ENCODE assay signal across 18 cellular contexts in genomic region chr9:98743329-98743728, GRCh38. TPM values are rescaled to one million over a fixed set of nuclear protein-coding genes. Genes with fewer than 3 reads are reported as not detected.
DNase-seq lines count a peak whose midpoint lies in the region; ATAC-seq and TF ChIP-seq lines count a peak whose summit lies in the region.
"Had no signal": no experiment of that assay in that cellular context is flagged by ENCODE, and none has a peak within 500 bp of the region (broad histone marks: within the 10 kb centered on the region; RNA-seq: fewer than 3 reads in every experiment).

No MANE protein-coding gene starts in this region.

- no peak for ATAC-seq in memory B cell (ENCODE audit: low read depth)
- no peak for ATAC-seq in GM21717 (IDR thresholded peaks at IDR 0.05; ENCODE audit: unreplicated experiment)
- no peak for ATAC-seq in GM21526 (IDR thresholded peaks at IDR 0.05; ENCODE audit: low FRiP score, unreplicated experiment)
- ATAC-seq: CD8-positive, alpha-beta T cell had no signal

- no peaks in the 10 kb centered on the region for H4K20me1 ChIP-seq in OCI-LY1 (ENCODE audit: insufficient read depth, low read length)

- H3K4me1 ChIP-seq in OCI-LY1 (ENCODE audit: insufficient read depth, low read length, severe bottlenecking): peaks cover 18% of the 10 kb centered on the region
- H3K4me1 ChIP-seq: HAP-1 had no signal

- H3K9me3 ChIP-seq in OCI-LY1 (ENCODE audit: low read length): no peaks in the 10 kb centered on the region
- H3K9me3 ChIP-seq: A549, HAP-1 had no signal

- H3K36me3 ChIP-seq in OCI-LY1 (ENCODE audit: insufficient read depth, low read length): peaks cover 6% of the 10 kb centered on the region; the same call in 1 of the 2 replicates

- peaks cover 3% of the 10 kb centered on the region for H3K9me3 Mint-ChIP-seq in T-helper 2 cell treated with Interferon-gamma antibody and Interleukin-4, amounts not matched to agents 5 μg/mL and 100 μg/mL, for 36 hours
- H3K9me3 Mint-ChIP-seq in HFFc6 (no peaks in the 10 kb centered on the region), memory B cell (peaks cover 6% of the 10 kb centered on the region)

- H3K4me1 Mint-ChIP-seq in T-helper 2 cell treated with Interferon-gamma antibody and Interleukin-4, amounts not matched to agents 5 μg/mL and 100 μg/mL, for 36 hours (ENCODE audit: low read depth): no peaks in the 10 kb centered on the region
- H3K4me1 Mint-ChIP-seq in HFFc6 (ENCODE audit: low read depth) (peaks cover 25% of the 10 kb centered on the region), memory B cell (peaks cover 3% of the 10 kb centered on the region)

- H3K27ac Mint-ChIP-seq in T-helper 2 cell treated with Interferon-gamma antibody and Interleukin-4, amounts not matched to agents 5 μg/mL and 100 μg/mL, for 36 hours: peak overlapping the region; percentile 21
- H3K27ac Mint-ChIP-seq in HFFc6 (peak overlapping the region; percentile 87; the same call in 1 of the 2 replicates), memory B cell (peak overlapping the region; percentile 51)
- H3K27ac Mint-ChIP-seq: CD8-positive, alpha-beta T cell had no signal

- no peaks in the 10 kb centered on the region for H3F3A ChIP-seq in OCI-LY1 (ENCODE audit: insufficient read depth, low read length)

- no peak for TF ChIP-seq CTCF in HFFc6 (IDR thresholded peaks at IDR 0.05)
- no peak for TF ChIP-seq CTCF in OCI-LY1 (IDR thresholded peaks at IDR 0.05; ENCODE audit: low read length)

- no peaks in the 10 kb centered on the region for H3K79me2 ChIP-seq in OCI-LY1 (ENCODE audit: insufficient read depth, low read length)

- H2AFZ ChIP-seq in OCI-LY1 (ENCODE audit: low read length): no peak overlapping the region
- H2AFZ ChIP-seq: GM23248 had no signal

- H3K36me3 Mint-ChIP-seq in T-helper 2 cell treated with Interferon-gamma antibody and Interleukin-4, amounts not matched to agents 5 μg/mL and 100 μg/mL, for 36 hours (ENCODE audit: low read depth): no peaks in the 10 kb centered on the region
- H3K36me3 Mint-ChIP-seq in HFFc6 (ENCODE audit: low read depth): peaks cover 10% of the 10 kb centered on the region; the same call in 1 of the 2 replicates
- H3K36me3 Mint-ChIP-seq in memory B cell: peaks cover 36% of the 10 kb centered on the region

- no peak overlapping the region for H3K4me3 ChIP-seq in OCI-LY1 (ENCODE audit: low read depth, low read length, poor library complexity, severe bottlenecking)
- H3K4me3 ChIP-seq: A549; BLaER1 treated with 17β-estradiol and CSF1 and Interleukin-3, amounts not matched to agents 10 nM and 100 nM; GM23248; HAP-1 had no signal

- H3K9me2 ChIP-seq in OCI-LY1 (ENCODE audit: low read depth, low read length): no peaks in the 10 kb centered on the region

- no peaks in the 10 kb centered on the region for H3K27me3 ChIP-seq in OCI-LY1 (ENCODE audit: insufficient read depth, low read length)
- H3K27me3 ChIP-seq: BLaER1 treated with 17β-estradiol and CSF1 and Interleukin-3, amounts not matched to agents 10 nM and 100 nM had no signal

- peak overlapping the region; percentile 6 for H3K27ac ChIP-seq in OCI-LY1 (ENCODE audit: low read depth, low read length, poor library complexity, severe bottlenecking)
- H3K27ac ChIP-seq: 22Rv1; BLaER1 treated with 17β-estradiol and CSF1 and Interleukin-3, amounts not matched to agents 10 nM and 100 nM; GM23248; HL-60 had no signal

- H3K9ac ChIP-seq in OCI-LY1 (ENCODE audit: low read length): no peak overlapping the region
- H3K9ac ChIP-seq: BLaER1 treated with 17β-estradiol and CSF1 and Interleukin-3, amounts not matched to agents 10 nM and 100 nM; GM23248 had no signal

- DNase-seq in T-helper 2 cell treated with Interferon-gamma antibody and Interleukin-4, amounts not matched to agents 5 μg/mL and 100 μg/mL, for 36 hours (ENCODE audit: low spot score): no peak
- DNase-seq in T-helper 2 cell (no peak), HFFc6 (no peak), memory B cell (ENCODE audit: low spot score in 2 of 2) (no peak)
- DNase-seq: AML-193; Calu3; CD8-positive, alpha-beta T cell; DMS79 treated with DMSO at 0.1 percent for 48 hours; GF-D8; GM23248 had no signal

- no peaks in the 10 kb centered on the region for H3K27me3 Mint-ChIP-seq in T-helper 2 cell treated with Interferon-gamma antibody and Interleukin-4, amounts not matched to agents 5 μg/mL and 100 μg/mL, for 36 hours (ENCODE audit: low read depth)
- no peaks in the 10 kb centered on the region; the same call in 1 of the 2 replicates for H3K27me3 Mint-ChIP-seq in HFFc6 (ENCODE audit: insufficient read depth)
- no peaks in the 10 kb centered on the region for H3K27me3 Mint-ChIP-seq in memory B cell

- no peak overlapping the region for H3K4me2 ChIP-seq in OCI-LY1 (ENCODE audit: low read length)

- H3K4me3 Mint-ChIP-seq in T-helper 2 cell treated with Interferon-gamma antibody and Interleukin-4, amounts not matched to agents 5 μg/mL and 100 μg/mL, for 36 hours: no peak overlapping the region
- H3K4me3 Mint-ChIP-seq in HFFc6: no peak overlapping the region
- no peak overlapping the region for H3K4me3 Mint-ChIP-seq in memory B cell
- H3K4me3 Mint-ChIP-seq: CD8-positive, alpha-beta T cell had no signal

RNA-seq across cellular contexts. Expression of gene GABBR2, which starts 34.6 kb away (rescaled TPM):
- total RNA-seq in HFFc6 (2021; fragmentation: NEBNext Ultra II Directional; extraction: Animal tissue kit (Norgen Biotek cat#: 25700)): 1 to 10 TPM; 3.1 to 9.3 (median 7.6) TPM
- total RNA-seq: CD8-positive, alpha-beta T cell had no signal

RNA-seq across cellular contexts. Expression of gene ANKS6, which starts 53.0 kb away (rescaled TPM):
- total RNA-seq in HFFc6 (2021; fragmentation: NEBNext Ultra II Directional; extraction: Animal tissue kit (Norgen Biotek cat#: 25700)): 10 to 100 TPM; 12.7 to 16.6 (median 14.8) TPM

Comparison
In these comparisons a context has a peak if more than half of its experiments do, and no peak if none do; other contexts are left out.
1. H3K27ac Mint-ChIP-seq: peak in every context shown above with its lines; median percentile 87 in HFFc6; 51 in memory B cell; 21 in T-helper 2 cell treated with Interferon-gamma antibody and Interleukin-4, amounts not matched to agents 5 μg/mL and 100 μg/mL, for 36 hours.